Comparison of ENCODE assay signal across 8 cellular contexts in genomic region chr19:11087870-11088507, GRCh38. TPM values are rescaled to one million over a fixed set of nuclear protein-coding genes. Genes with fewer than 3 reads are reported as not detected.
DNase-seq lines count a peak whose midpoint lies in the region; ATAC-seq and TF ChIP-seq lines count a peak whose summit lies in the region.

No MANE protein-coding gene starts in this region.

- H3K9me3 ChIP-seq in HEK293 (ENCODE audit: control insufficient read depth, insufficient read depth, low read depth, low read length) (no peaks in the 10 kb centered on the region), WERI-Rb-1 (ENCODE audit: severe bottlenecking) (no peaks in the 10 kb centered on the region), sigmoid colon (no peaks in the 10 kb centered on the region)

- ATAC-seq in HG03095 (IDR thresholded peaks at IDR 0.05; ENCODE audit: unreplicated experiment) (no peak), GM18505 (IDR thresholded peaks at IDR 0.05; ENCODE audit: unreplicated experiment) (no peak)

- intact Hi-C loops in sigmoid colon (cut with DNase I): no loop called here

- POLR2A ChIA-PET in HEK293 (lab: Yijun Ruan, JAX): interaction anchor here (1.2 kb wide), 1 partner anchor 20 kb away, joined by 3 read pairs; no protein-coding TSS in a partner anchor

- no peak overlapping the region; the same call in 1 of the 2 replicates for H3K27ac ChIP-seq in HEK293 (ENCODE audit: extremely low read depth, low read depth, low read length)
- peak overlapping the region; percentile 93 for H3K27ac ChIP-seq in WERI-Rb-1
- H3K27ac ChIP-seq in sigmoid colon: peak overlapping the region; percentile 91 to 98 (median 96)

- no peak for TF ChIP-seq EP300 in sigmoid colon (IDR thresholded peaks at IDR 0.05)

- H3K36me3 ChIP-seq in HEK293 (ENCODE audit: control insufficient read depth in 2 of 2, insufficient read depth in 1 of 2, low read length in 2 of 2) (no peaks in the 10 kb centered on the region; a peak in 1 of 3 replicates), WERI-Rb-1 (peaks cover 30% of the 10 kb centered on the region), sigmoid colon (no peaks in the 10 kb centered on the region)

- TF ChIP-seq POLR2A in sigmoid colon (IDR thresholded peaks at IDR 0.05) (no peak), GM18505 (IDR thresholded peaks at IDR 0.05; ENCODE audit: borderline replicate concordance, extremely low read depth, insufficient read depth, insufficient read length) (no peak)

- H3K27me3 ChIP-seq in WERI-Rb-1 (ENCODE audit: insufficient read depth, low read depth, severe bottlenecking): no peaks in the 10 kb centered on the region
- no peaks in the 10 kb centered on the region for H3K27me3 ChIP-seq in sigmoid colon

- 79 to 93% methylated on average over 4 of the region's 4 CpGs for WGBS in sigmoid colon, 2 donors

- CTCF ChIA-PET in HEK293 (lab: Yijun Ruan, JAX): interaction anchor here (0.7 to 2.6 kb wide), 3 partner anchors 22 to 52 kb away, joined by 4 to 13 read pairs (median 6); no protein-coding TSS in a partner anchor

- peaks cover 10% of the 10 kb centered on the region; the same call in 1 of the 2 replicates for H3K4me1 ChIP-seq in HEK293 (ENCODE audit: control insufficient read depth, insufficient read depth, low read length)
- H3K4me1 ChIP-seq in sigmoid colon: peaks cover 0 to 68% (median 62%) of the 10 kb centered on the region in 4 donors

- no peak for TF ChIP-seq CTCF in HEK293 (tag by site-specific recombination; IDR thresholded peaks at IDR 0.05)
- no peak for TF ChIP-seq CTCF in WERI-Rb-1 (IDR thresholded peaks at IDR 0.05; ENCODE audit: low read depth, low read length)
- TF ChIP-seq CTCF in fibroblast of villous mesenchyme (IDR thresholded peaks at IDR 0.05; ENCODE audit: insufficient read depth, low read depth, low read length): no peak
- no peak for TF ChIP-seq CTCF in sigmoid colon (IDR thresholded peaks at IDR 0.05)

- H3K4me3 ChIP-seq in HEK293 (ENCODE audit: low read depth, low read length) (no peak overlapping the region), WERI-Rb-1 (ENCODE audit: low read depth, low read length) (peak overlapping the region; percentile 95; the same call in 1 of the 2 replicates), fibroblast of villous mesenchyme (ENCODE audit: low read depth, low read length) (peak overlapping the region; percentile 75), sigmoid colon (peak overlapping the region in 1 of 4 donors; percentile 77)

- no peak for DNase-seq in WERI-Rb-1
- no peak for DNase-seq in fibroblast of villous mesenchyme (ENCODE audit: low read depth)
- no peak for DNase-seq in sigmoid colon
- DNase-seq in activated gamma-delta T cell treated with Interleukin-2 at 50 U/mL for 16 hours: no peak
- DNase-seq in mesenteric fat pad (ENCODE audit: low spot score): no peak

TF ChIP-seq in HEK293, 187 proteins besides CTCF, POLR2A, EP300 and RAD21:
- peak; percentile 97 for TF ChIP-seq ZNF121 (tag by site-specific recombination; IDR thresholded peaks at IDR 0.05)
- no peak for TF ChIP-seq ZNF266 (tag by site-specific recombination; IDR thresholded peaks at IDR 0.05; ENCODE audit: low read depth)

RNA-seq across cellular contexts. Expression of gene LDLR, which starts 1.3 kb away (rescaled TPM):
- total RNA-seq in fibroblast of villous mesenchyme: 392 and 421 TPM in 2 replicates
- 100 to 1,000 TPM in 1 of 4 donors, 10 to 100 TPM in 1, 1 to 10 TPM in 2; 7.1 to 139 (median 15.0) TPM for total RNA-seq in sigmoid colon
- 10 to 100 TPM; 20.4 to 76.0 (median 20.6) TPM for polyA plus RNA-seq in sigmoid colon
- 109 TPM for total RNA-seq in mesenteric fat pad
